In genomic region chr3:110070539-110070916, GRCh38 we compare ENCODE assay signal across 19 cellular contexts.
"Had no signal": no experiment of that assay in that cellular context is flagged by ENCODE, and none has a peak within 500 bp of the region (broad histone marks: within the 10 kb centered on the region; RNA-seq: fewer than 3 reads in every experiment).

No MANE protein-coding gene starts in this region.

- H3K27ac Mint-ChIP-seq: memory B cell; naive thymus-derived CD4-positive, alpha-beta T cell; T-cell had no signal

- H3K36me3 Mint-ChIP-seq: memory B cell had no signal

- H3K4me2 ChIP-seq: smooth muscle cell had no signal

- H3K27ac ChIP-seq: colonic mucosa, left lung, neutrophil, psoas muscle, right lobe of liver, thoracic aorta, upper lobe of right lung had no signal

- H3K4me3 ChIP-seq: colonic mucosa, heart right ventricle, left lung, mucosa of descending colon, psoas muscle, right lobe of liver, smooth muscle cell, thoracic aorta, upper lobe of right lung had no signal

- H3K9me3 ChIP-seq: colonic mucosa, mucosa of descending colon, neutrophil, psoas muscle, right lobe of liver, thoracic aorta, upper lobe of right lung had no signal

- H3K27me3 Mint-ChIP-seq: memory B cell; naive thymus-derived CD4-positive, alpha-beta T cell; T-cell had no signal

- H3K4me1 ChIP-seq: colonic mucosa, left lung, psoas muscle, right lobe of liver, upper lobe of right lung had no signal

- ATAC-seq: mucosa of descending colon; naive thymus-derived CD4-positive, alpha-beta T cell; psoas muscle; right lobe of liver; T-cell; upper lobe of right lung had no signal

- H3K27me3 ChIP-seq: colonic mucosa, heart right ventricle, left lung, neutrophil, right lobe of liver, upper lobe of right lung had no signal

- H3K4me1 Mint-ChIP-seq: memory B cell; naive thymus-derived CD4-positive, alpha-beta T cell; T-cell had no signal

- H3K36me3 ChIP-seq: colonic mucosa, heart right ventricle, left lung, neutrophil, right lobe of liver, thoracic aorta, upper lobe of right lung had no signal

- H3K4me3 Mint-ChIP-seq: memory B cell; naive thymus-derived CD4-positive, alpha-beta T cell; T-cell had no signal

- DNase-seq: activated CD4-positive, alpha-beta T cell treated with anti-CD3 and anti-CD28 coated beads, Interleukin-2, amount 50 U/mL, for 4 hours; activated CD4-positive, CD25-positive, alpha-beta regulatory T cell treated with anti-CD3 and anti-CD28 coated beads, Interleukin-2, amount 50 U/mL, for 72 hours; caudate nucleus; colonic mucosa; effector CD8-positive, alpha-beta T cell; left lung; mucosa of descending colon; naive thymus-derived CD4-positive, alpha-beta T cell; psoas muscle; right lobe of liver; T-cell; T1000; upper lobe of right lung had no signal

- FAIRE-seq: frontal cortex had no signal
